In genomic region chr2:62934501-62934900, GRCh38 we compare ENCODE assay signal across 15 cellular contexts.
"Had no signal": no experiment of that assay in that cellular context is flagged by ENCODE, and none has a peak within 500 bp of the region (broad histone marks: within the 10 kb centered on the region; RNA-seq: fewer than 3 reads in every experiment).

No MANE protein-coding gene starts in this region.

- DNase-seq: activated CD4-positive, alpha-beta T cell treated with anti-CD3 and anti-CD28 coated beads, Interleukin-2, amount 50 U/mL, for 4 hours; activated CD4-positive, CD25-positive, alpha-beta regulatory T cell treated with anti-CD3 and anti-CD28 coated beads, Interleukin-2, amount 50 U/mL, for 72 hours; activated naive CD4-positive, alpha-beta T cell treated with anti-CD3 and anti-CD28 coated beads, Interleukin-2, amount 50 U/mL, for 16 hours; activated T-cell treated with anti-CD3 and anti-CD28 coated beads, Interleukin-2, amount 50 U/mL, for 1 hour; adrenal gland; caudate nucleus; colonic mucosa; heart right ventricle; left colon; mucosa of descending colon; naive thymus-derived CD8-positive, alpha-beta T cell; stimulated activated CD4-positive, alpha-beta T cell treated with anti-CD3 and anti-CD28 coated beads, Interleukin-2, amount 100 ng/mL, for 48 hours; transverse colon had no signal

- H3K27ac ChIP-seq: adrenal gland, colonic mucosa, gastroesophageal sphincter, heart right ventricle, parathyroid adenoma, transverse colon had no signal

- H3K36me3 ChIP-seq: adrenal gland, colonic mucosa, gastroesophageal sphincter, heart right ventricle, transverse colon had no signal

- H3K9me3 ChIP-seq: adrenal gland, colonic mucosa, gastroesophageal sphincter, mucosa of descending colon, transverse colon had no signal

- H3K4me3 ChIP-seq: adrenal gland, colonic mucosa, gastroesophageal sphincter, heart right ventricle, mucosa of descending colon, transverse colon had no signal

- H3K27me3 ChIP-seq: adrenal gland, colonic mucosa, gastroesophageal sphincter, heart right ventricle, transverse colon had no signal

- H3K4me1 ChIP-seq: adrenal gland, colonic mucosa, gastroesophageal sphincter, heart right ventricle, parathyroid adenoma, transverse colon had no signal
